In the genomic region with DNA sequence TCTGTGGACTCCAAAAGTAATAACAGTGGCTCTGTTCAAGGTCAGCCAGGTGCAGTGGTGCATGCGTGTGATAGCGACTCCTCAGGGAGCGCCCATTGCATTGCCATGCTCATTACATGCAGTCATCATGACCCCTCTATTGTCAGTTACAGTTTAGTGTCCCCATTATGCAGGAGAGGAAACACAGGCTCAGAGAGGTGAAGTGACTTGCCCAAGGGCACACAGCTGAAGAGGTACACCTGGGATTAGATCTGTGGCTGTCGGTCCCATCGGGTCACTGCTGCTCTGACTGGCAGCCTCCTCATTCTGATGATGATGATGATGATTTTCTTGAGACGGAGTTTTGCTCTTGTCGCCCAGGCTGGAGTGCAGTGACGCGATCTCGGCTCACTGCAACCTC, we compare ENCODE assay signal across 18 cellular contexts. TPM values are rescaled to one million over a fixed set of nuclear protein-coding genes. Genes with fewer than 3 reads are reported as not detected.
DNase-seq lines count a peak whose midpoint lies in the region; ATAC-seq and TF ChIP-seq lines count a peak whose summit lies in the region.
"Had no signal": no experiment of that assay in that cellular context is flagged by ENCODE, and none has a peak within 500 bp of the region (broad histone marks: within the 10 kb centered on the region; RNA-seq: fewer than 3 reads in every experiment).

No MANE protein-coding gene starts in this region.

- CTCF ChIA-PET in activated naive CD4-positive, alpha-beta T cell treated with anti-CD3 and anti-CD28 coated beads, Interleukin-2, amount 10 ng/mL, durations not matched to agents 7 days and 5 days (lab: Charles Lee): interaction anchor here (1.4 kb wide), 1 partner anchor 15 kb away, joined by 3 read pairs; no protein-coding TSS in a partner anchor
- CTCF ChIA-PET in CD8-positive, alpha-beta memory T cell (lab: Charles Lee): no interaction called here
- CTCF ChIA-PET in activated CD8-positive, alpha-beta T cell treated with anti-CD3 and anti-CD28 coated beads for 36 hours (lab: Charles Lee): no interaction called here

- no peak for ATAC-seq in activated CD8-positive, alpha-beta T cell treated with anti-CD3 and anti-CD28 coated beads for 36 hours
- no peak for ATAC-seq in stimulated activated memory B cell treated with anti-CD40 and anti-IgM and Interleukin-4, amounts not matched to agents 10 μg/mL and 1 μg/mL and 100 μg/mL, for 72 hours
- no peak for ATAC-seq in GM21423 (IDR thresholded peaks at IDR 0.05; ENCODE audit: unreplicated experiment)
- ATAC-seq: A549 had no signal

- no peak overlapping the region for H3K4me3 ChIP-seq in CD8-positive, alpha-beta memory T cell (ENCODE audit: low read length)
- no peak overlapping the region for H3K4me3 ChIP-seq in neural progenitor cell
- H3K4me3 ChIP-seq: A549, Peyer's patch had no signal

- peaks cover under 1% of the 10 kb centered on the region for H3K9me3 ChIP-seq in CD8-positive, alpha-beta memory T cell (ENCODE audit: low read length)
- no peaks in the 10 kb centered on the region for H3K9me3 ChIP-seq in neural progenitor cell (ENCODE audit: low read depth)
- H3K9me3 ChIP-seq: A549, Peyer's patch had no signal

- H2AFZ ChIP-seq in neural progenitor cell (replicated peaks): no peak overlapping the region

- no peak for TF ChIP-seq CTCF in activated CD8-positive, alpha-beta T cell treated with anti-CD3 and anti-CD28 coated beads for 36 hours (IDR thresholded peaks at IDR 0.05)
- TF ChIP-seq CTCF in neural progenitor cell (IDR thresholded peaks at IDR 0.05): no peak

- H3K27me3 Mint-ChIP-seq in activated naive CD4-positive, alpha-beta T cell treated with anti-CD3 and anti-CD28 coated beads, Interleukin-2, amount 10 ng/mL, durations not matched to agents 7 days and 5 days: no peaks in the 10 kb centered on the region
- H3K27me3 Mint-ChIP-seq in CD8-positive, alpha-beta memory T cell: no peaks in the 10 kb centered on the region
- H3K27me3 Mint-ChIP-seq in activated CD8-positive, alpha-beta T cell treated with anti-CD3 and anti-CD28 coated beads for 36 hours: no peaks in the 10 kb centered on the region
- peaks cover 2% of the 10 kb centered on the region for H3K27me3 Mint-ChIP-seq in neural progenitor cell (ENCODE audit: insufficient read depth, low read depth)
- no peaks in the 10 kb centered on the region for H3K27me3 Mint-ChIP-seq in stimulated activated memory B cell treated with anti-CD40 and anti-IgM and Interleukin-4, amounts not matched to agents 10 μg/mL and 1 μg/mL and 100 μg/mL, for 72 hours

- no peak overlapping the region for H3K27ac ChIP-seq in CD8-positive, alpha-beta memory T cell (ENCODE audit: low read depth, low read length)
- no peak overlapping the region for H3K27ac ChIP-seq in neural progenitor cell
- H3K27ac ChIP-seq: A549, HL-60, Peyer's patch had no signal

- H3K4me3 Mint-ChIP-seq in activated naive CD4-positive, alpha-beta T cell treated with anti-CD3 and anti-CD28 coated beads, Interleukin-2, amount 10 ng/mL, durations not matched to agents 7 days and 5 days: no peak overlapping the region
- H3K4me3 Mint-ChIP-seq in CD8-positive, alpha-beta memory T cell: no peak overlapping the region
- H3K4me3 Mint-ChIP-seq in activated CD8-positive, alpha-beta T cell treated with anti-CD3 and anti-CD28 coated beads for 36 hours: no peak overlapping the region
- no peak overlapping the region for H3K4me3 Mint-ChIP-seq in neural progenitor cell
- no peak overlapping the region for H3K4me3 Mint-ChIP-seq in stimulated activated memory B cell treated with anti-CD40 and anti-IgM and Interleukin-4, amounts not matched to agents 10 μg/mL and 1 μg/mL and 100 μg/mL, for 72 hours

- H3K9ac ChIP-seq in neural progenitor cell: no peak overlapping the region

- H3K4me1 Mint-ChIP-seq in activated naive CD4-positive, alpha-beta T cell treated with anti-CD3 and anti-CD28 coated beads, Interleukin-2, amount 10 ng/mL, durations not matched to agents 7 days and 5 days: peaks cover 48% of the 10 kb centered on the region
- peaks cover 32 to 48% (median 38%) of the 10 kb centered on the region in 3 donors for H3K4me1 Mint-ChIP-seq in CD8-positive, alpha-beta memory T cell
- peaks cover 47% of the 10 kb centered on the region for H3K4me1 Mint-ChIP-seq in activated CD8-positive, alpha-beta T cell treated with anti-CD3 and anti-CD28 coated beads for 36 hours (ENCODE audit: low read depth)
- no peaks in the 10 kb centered on the region for H3K4me1 Mint-ChIP-seq in neural progenitor cell
- no peaks in the 10 kb centered on the region for H3K4me1 Mint-ChIP-seq in stimulated activated memory B cell treated with anti-CD40 and anti-IgM and Interleukin-4, amounts not matched to agents 10 μg/mL and 1 μg/mL and 100 μg/mL, for 72 hours

- H3K27ac Mint-ChIP-seq in activated naive CD4-positive, alpha-beta T cell treated with anti-CD3 and anti-CD28 coated beads, Interleukin-2, amount 10 ng/mL, durations not matched to agents 7 days and 5 days: peak overlapping the region; percentile 16
- peak overlapping the region; percentile 24 to 85 (median 70) for H3K27ac Mint-ChIP-seq in CD8-positive, alpha-beta memory T cell
- peak overlapping the region; percentile 35 for H3K27ac Mint-ChIP-seq in activated CD8-positive, alpha-beta T cell treated with anti-CD3 and anti-CD28 coated beads for 36 hours
- peak overlapping the region; percentile 32 for H3K27ac Mint-ChIP-seq in neural progenitor cell
- no peak overlapping the region for H3K27ac Mint-ChIP-seq in stimulated activated memory B cell treated with anti-CD40 and anti-IgM and Interleukin-4, amounts not matched to agents 10 μg/mL and 1 μg/mL and 100 μg/mL, for 72 hours

- no peak overlapping the region for H3K4me2 ChIP-seq in neural progenitor cell
- H3K4me2 ChIP-seq: A549 had no signal

- no peaks in the 10 kb centered on the region for H3F3A ChIP-seq in neural progenitor cell (ENCODE audit: low read depth)

- H3K79me2 ChIP-seq in neural progenitor cell (ENCODE audit: low read depth): no peaks in the 10 kb centered on the region

- no peaks in the 10 kb centered on the region for H3K27me3 ChIP-seq in CD8-positive, alpha-beta memory T cell (ENCODE audit: insufficient read depth, low read length, poor library complexity, severe bottlenecking)
- H3K27me3 ChIP-seq in neural progenitor cell: no peaks in the 10 kb centered on the region
- H3K27me3 ChIP-seq: Peyer's patch had no signal

- peaks cover 34% of the 10 kb centered on the region for H3K4me1 ChIP-seq in CD8-positive, alpha-beta memory T cell (ENCODE audit: insufficient read depth, low read length)
- no peaks in the 10 kb centered on the region for H3K4me1 ChIP-seq in neural progenitor cell
- H3K4me1 ChIP-seq: A549, Peyer's patch had no signal

- peaks cover 14% of the 10 kb centered on the region for H3K36me3 ChIP-seq in CD8-positive, alpha-beta memory T cell (ENCODE audit: insufficient read depth, low read length)
- no peaks in the 10 kb centered on the region for H3K36me3 ChIP-seq in neural progenitor cell

- POLR2A ChIA-PET in CD8-positive, alpha-beta memory T cell (lab: Charles Lee): interaction anchor here (1.7 kb wide), 1 partner anchor 15 kb away, joined by 4 read pairs; no protein-coding TSS in a partner anchor
- POLR2A ChIA-PET in activated CD8-positive, alpha-beta T cell treated with anti-CD3 and anti-CD28 coated beads for 36 hours (lab: Charles Lee): interaction anchor here (1.2 to 12.0 kb wide), 3 partner anchors 15 to 37 kb away, joined by 7 to 97 read pairs (median 7); no protein-coding TSS in a partner anchor

- H4K20me1 ChIP-seq in neural progenitor cell (ENCODE audit: low read depth): no peaks in the 10 kb centered on the region

- peaks cover 2% of the 10 kb centered on the region for H3K9me3 Mint-ChIP-seq in activated naive CD4-positive, alpha-beta T cell treated with anti-CD3 and anti-CD28 coated beads, Interleukin-2, amount 10 ng/mL, durations not matched to agents 7 days and 5 days
- H3K9me3 Mint-ChIP-seq in CD8-positive, alpha-beta memory T cell: peaks cover 0 to 1% (median under 1%) of the 10 kb centered on the region in 5 donors
- peaks cover 2% of the 10 kb centered on the region for H3K9me3 Mint-ChIP-seq in activated CD8-positive, alpha-beta T cell treated with anti-CD3 and anti-CD28 coated beads for 36 hours
- H3K9me3 Mint-ChIP-seq in neural progenitor cell: no peaks in the 10 kb centered on the region
- peaks cover under 1% of the 10 kb centered on the region for H3K9me3 Mint-ChIP-seq in stimulated activated memory B cell treated with anti-CD40 and anti-IgM and Interleukin-4, amounts not matched to agents 10 μg/mL and 1 μg/mL and 100 μg/mL, for 72 hours

- peaks cover 40% of the 10 kb centered on the region for H3K36me3 Mint-ChIP-seq in activated naive CD4-positive, alpha-beta T cell treated with anti-CD3 and anti-CD28 coated beads, Interleukin-2, amount 10 ng/mL, durations not matched to agents 7 days and 5 days
- peaks cover 7 to 42% (median 11%) of the 10 kb centered on the region in 3 donors for H3K36me3 Mint-ChIP-seq in CD8-positive, alpha-beta memory T cell
- peaks cover 42% of the 10 kb centered on the region for H3K36me3 Mint-ChIP-seq in activated CD8-positive, alpha-beta T cell treated with anti-CD3 and anti-CD28 coated beads for 36 hours (ENCODE audit: low read depth)
- H3K36me3 Mint-ChIP-seq in neural progenitor cell: peaks cover 2% of the 10 kb centered on the region
- H3K36me3 Mint-ChIP-seq in stimulated activated memory B cell treated with anti-CD40 and anti-IgM and Interleukin-4, amounts not matched to agents 10 μg/mL and 1 μg/mL and 100 μg/mL, for 72 hours: peaks cover 29% of the 10 kb centered on the region

- DNase-seq in activated naive CD4-positive, alpha-beta T cell treated with anti-CD3 and anti-CD28 coated beads, Interleukin-2, amount 10 ng/mL, durations not matched to agents 7 days and 5 days: no peak
- DNase-seq in activated naive CD4-positive, alpha-beta T cell treated with Interleukin-2 at 50 U/mL for 16 hours: no peak
- DNase-seq in CD8-positive, alpha-beta memory T cell: no peak
- no peak for DNase-seq in activated CD8-positive, alpha-beta T cell treated with anti-CD3 and anti-CD28 coated beads for 36 hours
- no peak for DNase-seq in neural progenitor cell (ENCODE audit: low spot score)
- DNase-seq: DND-41, H7, IMR-90, MM.1S, NCI-H1092 treated with DMSO at 0.1 percent for 48 hours, NCI-H2081, NCI-H2171 treated with DMSO at 0.1 percent for 48 hours, NCI-H446 treated with DMSO at 0.1 percent for 48 hours, Peyer's patch had no signal

- intact Hi-C loops in activated CD8-positive, alpha-beta T cell treated with anti-CD3 and anti-CD28 coated beads for 36 hours (cut with micrococcal nuclease): no loop called here

RNA-seq across cellular contexts. Expression of gene LAT, which starts 7.6 kb away (rescaled TPM):
- 100 to 1,000 TPM; 195 to 203 TPM for total RNA-seq in CD8-positive, alpha-beta memory T cell
- 331 TPM for polyA plus RNA-seq in CD8-positive, alpha-beta memory T cell
- 100 to 1,000 TPM; 193 to 206 TPM for total RNA-seq in activated CD8-positive, alpha-beta T cell treated with anti-CD3 and anti-CD28 coated beads for 36 hours
- 2.9 TPM in 1 of 2 replicates, not detected in the other for total RNA-seq in neural progenitor cell (ENCODE audit: low replicate concordance)

RNA-seq across cellular contexts. Expression of gene SPNS1, which starts 17.9 kb away (rescaled TPM):
- total RNA-seq in CD8-positive, alpha-beta memory T cell: 10 to 100 TPM; 36.5 to 40.9 TPM
- 33.2 TPM for polyA plus RNA-seq in CD8-positive, alpha-beta memory T cell
- total RNA-seq in activated CD8-positive, alpha-beta T cell treated with anti-CD3 and anti-CD28 coated beads for 36 hours: 10 to 100 TPM; 14.6 to 18.2 TPM
- 11.6 and 31.8 TPM in 2 replicates for total RNA-seq in neural progenitor cell (ENCODE audit: low replicate concordance)

RNA-seq across cellular contexts. Expression of gene NFATC2IP, which starts 41.8 kb away (rescaled TPM):
- total RNA-seq in CD8-positive, alpha-beta memory T cell: 10 to 100 TPM; 75.1 to 77.0 TPM
- polyA plus RNA-seq in CD8-positive, alpha-beta memory T cell: 35.0 TPM
- 10 to 100 TPM; 63.8 to 71.8 TPM for total RNA-seq in activated CD8-positive, alpha-beta T cell treated with anti-CD3 and anti-CD28 coated beads for 36 hours
- total RNA-seq in neural progenitor cell (ENCODE audit: low replicate concordance): 33.2 and 58.4 TPM in 2 replicates

Comparison
In these comparisons a context has a peak if more than half of its experiments do, and no peak if none do; other contexts are left out.
1. RNA of gene LAT, which starts 7.6 kb away (total RNA-seq): 193 to 206 TPM in activated CD8-positive, alpha-beta T cell treated with anti-CD3 and anti-CD28 coated beads for 36 hours and 195 to 203 TPM in CD8-positive, alpha-beta memory T cell; 2.9 TPM in neural progenitor cell; every median in the first group is over 10 times any median in the second.